Comparison of ENCODE assay signal across 1 cellular context in genomic region chr2:61764035-61764800, GRCh38.
TF ChIP-seq lines count a peak whose summit lies in the region.

No MANE protein-coding gene starts in this region.

TF ChIP-seq in K562, 482 proteins besides CTCF, POLR2A, EP300 and RAD21 (continued from another document and continues in another):
- TF ChIP-seq KAT7 (CRISPR knock-in tag; IDR thresholded peaks at IDR 0.05; ENCODE audit: borderline replicate concordance) (peak; percentile 89; the same call in 1 of the 2 replicates), CBX1 (IDR thresholded peaks at IDR 0.05; ENCODE audit: low read depth) (peak; percentile 94), NCOA1 (IDR thresholded peaks at IDR 0.05; ENCODE audit: low read depth) (peak; percentile 43), ZKSCAN1 (IDR thresholded peaks at IDR 0.05; ENCODE audit: low read depth, low read length) (0 out of 2 replicates have a peak, but pooled peaks have one; percentile 12), YY1 (IDR thresholded peaks at IDR 0.05; ENCODE audit: borderline replicate concordance in 1 of 3, control insufficient read depth in 1 of 3, extremely low read depth in 1 of 3, insufficient read depth in 3 of 3, insufficient read length in 1 of 3, insufficient replicate concordance in 2 of 3, low read depth in 1 of 3, low read length in 2 of 3) (peak in 1 of 3 experiments; percentile 56), MBD1 (CRISPR knock-in tag; IDR thresholded peaks at IDR 0.05) (peak; percentile 98), ZNF707 (CRISPR knock-in tag; conservative IDR thresholded peaks at IDR 0.05) (no peak), ZBTB11 (CRISPR knock-in tag; IDR thresholded peaks at IDR 0.05) (peak; percentile 57 to 97 (median 71); a peak in 5 of 6 replicates), ZNF511 (CRISPR knock-in tag; IDR thresholded peaks at IDR 0.05) (peak; percentile 9; the same call in 1 of the 2 replicates), MLLT1 (IDR thresholded peaks at IDR 0.05) (0 out of 4 replicates have a peak, but pooled peaks of 1 of the 2 experiments have one; percentile 11), ZNF449 (CRISPR knock-in tag; IDR thresholded peaks at IDR 0.05) (no peak), EP400 (IDR thresholded peaks at IDR 0.05) (peak; percentile 85), TAF1 (IDR thresholded peaks at IDR 0.05; ENCODE audit: control insufficient read depth, extremely low read depth, insufficient read depth, low read length, severe bottlenecking) (peak; percentile 43), PATZ1 (CRISPR knock-in tag; IDR thresholded peaks at IDR 0.05; ENCODE audit: borderline replicate concordance) (no peak), ETV6 (IDR thresholded peaks at IDR 0.05; ENCODE audit: borderline replicate concordance in 1 of 2, low read depth in 2 of 2, low read length in 1 of 2) (0 out of 4 replicates have a peak, but pooled peaks of 1 of the 2 experiments have one; percentile 26), ETV6 (CRISPR knock-in tag; IDR thresholded peaks at IDR 0.05; ENCODE audit: borderline replicate concordance) (no peak), GABPB1 (CRISPR knock-in tag; IDR thresholded peaks at IDR 0.05) (peak; percentile 86), ZBTB9 (CRISPR knock-in tag; IDR thresholded peaks at IDR 0.05) (peak; percentile 84; the same call in 1 of the 2 replicates), ZNF282 (CRISPR knock-in tag; IDR thresholded peaks at IDR 0.05) (0 out of 2 replicates have a peak, but pooled peaks have one; percentile 66), ZZZ3 (IDR thresholded peaks at IDR 0.05) (0 out of 2 replicates have a peak, but pooled peaks have one; percentile 56), TCF7 (IDR thresholded peaks at IDR 0.05; ENCODE audit: borderline replicate concordance) (peak; percentile 4; the same call in 1 of the 2 replicates), SPI1 (IDR thresholded peaks at IDR 0.05; ENCODE audit: borderline replicate concordance, low read depth, low read length) (peak; percentile 39; the same call in 1 of the 2 replicates), SMAD4 (CRISPR knock-in tag; conservative IDR thresholded peaks at IDR 0.05) (peak; percentile 22; the same call in 1 of the 2 replicates), GATA2 (CRISPR knock-in tag; IDR thresholded peaks at IDR 0.05) (peak; percentile 65; the same call in 1 of the 2 replicates), HLTF (IDR thresholded peaks at IDR 0.05) (no peak), NR4A1 (CRISPR knock-in tag; IDR thresholded peaks at IDR 0.05) (peak; percentile 74; the same call in 1 of the 2 replicates), NR4A1 (tag; IDR thresholded peaks at IDR 0.05) (peak; percentile 86), KHSRP (IDR thresholded peaks at IDR 0.05) (peak; percentile 74), ZBTB8A (IDR thresholded peaks at IDR 0.05; ENCODE audit: partially characterized antibody) (no peak), ZNF174 (CRISPR knock-in tag; IDR thresholded peaks at IDR 0.05) (no peak), CBFB (CRISPR knock-in tag; IDR thresholded peaks at IDR 0.05) (peak; percentile 76; the same call in 1 of the 2 replicates), HMBOX1 (IDR thresholded peaks at IDR 0.05) (peak; percentile 68; the same call in 1 of the 2 replicates), ZKSCAN3 (CRISPR knock-in tag; IDR thresholded peaks at IDR 0.05) (no peak), MEIS2 (IDR thresholded peaks at IDR 0.05; ENCODE audit: partially characterized antibody) (peak; percentile 78), ZSCAN29 (IDR thresholded peaks at IDR 0.05) (peak; percentile 68), BMI1 (IDR thresholded peaks at IDR 0.05; ENCODE audit: low read length) (peak; percentile 71; the same call in 1 of the 2 replicates), TBL1XR1 (IDR thresholded peaks at IDR 0.05; ENCODE audit: low read length in 2 of 2) (peak in 1 of 2 experiments; percentile 63; a peak in 2 of 4 replicates), CCNT2 (IDR thresholded peaks at IDR 0.05; ENCODE audit: borderline replicate concordance, extremely low read depth, insufficient read length, low read depth, low read length) (peak; percentile 49), ATF3 (IDR thresholded peaks at IDR 0.05) (peak; percentile 21; the same call in 1 of the 2 replicates), ATF3 (CRISPR knock-in tag; conservative IDR thresholded peaks at IDR 0.05) (no peak), ZNF143 (CRISPR knock-in tag; IDR thresholded peaks at IDR 0.05) (no peak), KLF6 (CRISPR knock-in tag; IDR thresholded peaks at IDR 0.05; ENCODE audit: borderline replicate concordance) (peak; percentile 40; the same call in 1 of the 2 replicates), ATF1 (CRISPR knock-in tag; IDR thresholded peaks at IDR 0.05) (peak; percentile 77), ATF1 (tag; IDR thresholded peaks at IDR 0.05) (peak; percentile 99), HCFC1 (IDR thresholded peaks at IDR 0.05; ENCODE audit: low read depth, low read length) (peak; percentile 81), ZNF589 (CRISPR knock-in tag; IDR thresholded peaks at IDR 0.05; ENCODE audit: low read depth) (peak; percentile 32; the same call in 1 of the 2 replicates), ZNF561 (CRISPR knock-in tag; conservative IDR thresholded peaks at IDR 0.05) (0 out of 2 replicates have a peak, but pooled peaks have one; percentile 32), EGR1 (conservative IDR thresholded peaks at IDR 0.05) (peak; percentile 99), TCF7L2 (IDR thresholded peaks at IDR 0.05; ENCODE audit: low read depth, low read length) (no peak), ZNF239 (CRISPR knock-in tag; IDR thresholded peaks at IDR 0.05) (no peak), ZNF778 (CRISPR knock-in tag; IDR thresholded peaks at IDR 0.05) (no peak), BCOR (IDR thresholded peaks at IDR 0.05) (peak; percentile 3; the same call in 1 of the 2 replicates), RB1 (IDR thresholded peaks at IDR 0.05; ENCODE audit: low read depth) (0 out of 2 replicates have a peak, but pooled peaks have one; percentile 19), ID3 (CRISPR knock-in tag; IDR thresholded peaks at IDR 0.05) (no peak), ID3 (tag; IDR thresholded peaks at IDR 0.05) (peak; percentile 59; the same call in 1 of the 2 replicates), FOXK2 (conservative IDR thresholded peaks at IDR 0.05 in 1 of 2, IDR thresholded peaks at IDR 0.05 in 1 of 2; ENCODE audit: low read depth in 2 of 2) (peak; percentile 46 to 59), U2AF1 (optimal IDR thresholded peaks at IDR 0.05; ENCODE audit: low read depth, low read length) (no peak)
